In the genomic region with DNA sequence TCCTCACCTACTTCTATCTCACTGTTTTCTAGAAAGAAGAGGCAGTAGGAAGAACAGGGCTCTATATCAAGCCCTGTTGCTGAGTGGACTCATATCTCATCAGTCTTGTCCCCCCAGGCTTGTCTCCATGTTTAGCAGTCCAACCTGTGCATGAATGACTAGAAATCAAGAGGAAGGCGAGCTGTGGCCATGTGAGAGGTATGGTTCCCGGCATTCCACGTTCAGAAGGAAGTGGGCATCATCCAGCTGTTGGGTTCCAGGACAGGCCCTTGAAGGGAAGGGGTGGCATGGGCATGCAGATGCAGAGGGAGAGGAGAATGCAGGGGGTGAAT, we compare ENCODE assay signal across 24 cellular contexts.
"Had no signal": no experiment of that assay in that cellular context is flagged by ENCODE, and none has a peak within 500 bp of the region (broad histone marks: within the 10 kb centered on the region; RNA-seq: fewer than 3 reads in every experiment).

No MANE protein-coding gene starts in this region.

- H3K9me3 ChIP-seq: ascending aorta, mucosa of descending colon, neutrophil had no signal

- H3K36me3 Mint-ChIP-seq: activated naive CD4-positive, alpha-beta T cell treated with anti-CD3 and anti-CD28 coated beads, Interleukin-2, amount 10 ng/mL, durations not matched to agents 7 days and 5 days; activated naive CD8-positive, alpha-beta T cell treated with anti-CD3 and anti-CD28 coated beads, Interleukin-2, amount 10 ng/mL, durations not matched to agents 7 days and 5 days; natural killer cell treated with Interleukin-12 subunit alpha and Interleukin-12 subunit beta and Interleukin-15 and Interleukin-18, amount 100 ng/mL, for 72 hours; T-cell had no signal

- FAIRE-seq: endothelial cell of umbilical vein, kidney had no signal

- H3K27ac ChIP-seq: ascending aorta, brain microvascular endothelial cell, gastroesophageal sphincter, lower lobe of right lung, neutrophil, suprapubic skin, tibial nerve had no signal

- H3K4me1 Mint-ChIP-seq: activated B cell treated with CpG ODN at 0.5 μM for 24 hours; activated naive CD4-positive, alpha-beta T cell treated with anti-CD3 and anti-CD28 coated beads, Interleukin-2, amount 10 ng/mL, durations not matched to agents 7 days and 5 days; activated naive CD8-positive, alpha-beta T cell treated with anti-CD3 and anti-CD28 coated beads, Interleukin-2, amount 10 ng/mL, durations not matched to agents 7 days and 5 days; T-cell had no signal

- H3K27me3 ChIP-seq: ascending aorta, brain microvascular endothelial cell, gastroesophageal sphincter, suprapubic skin, tibial nerve had no signal

- H3K4me3 Mint-ChIP-seq: activated B cell treated with CpG ODN at 0.5 μM for 24 hours; activated CD8-positive, alpha-beta T cell treated with anti-CD3 and anti-CD28 coated beads, Interleukin-2, amount 10 ng/mL, durations not matched to agents 7 days and 5 days; activated naive CD4-positive, alpha-beta T cell treated with anti-CD3 and anti-CD28 coated beads, Interleukin-2, amount 10 ng/mL, durations not matched to agents 7 days and 5 days; activated naive CD8-positive, alpha-beta T cell treated with anti-CD3 and anti-CD28 coated beads, Interleukin-2, amount 10 ng/mL, durations not matched to agents 7 days and 5 days; activated T-cell treated with anti-CD3 and anti-CD28 coated beads, Interleukin-2, amount 50 U/mL, for 24 hours; effector memory CD8-positive, alpha-beta T cell; natural killer cell treated with Interleukin-12 subunit alpha and Interleukin-12 subunit beta and Interleukin-15 and Interleukin-18, amount 100 ng/mL, for 72 hours; T-cell had no signal

- H3K4me1 ChIP-seq: ascending aorta, gastroesophageal sphincter, lower lobe of right lung, suprapubic skin, tibial nerve had no signal

- H3K27ac Mint-ChIP-seq: activated B cell treated with CpG ODN at 0.5 μM for 24 hours; activated CD8-positive, alpha-beta T cell treated with anti-CD3 and anti-CD28 coated beads, Interleukin-2, amount 10 ng/mL, durations not matched to agents 7 days and 5 days; activated naive CD4-positive, alpha-beta T cell treated with anti-CD3 and anti-CD28 coated beads, Interleukin-2, amount 10 ng/mL, durations not matched to agents 7 days and 5 days; activated naive CD8-positive, alpha-beta T cell treated with anti-CD3 and anti-CD28 coated beads, Interleukin-2, amount 10 ng/mL, durations not matched to agents 7 days and 5 days; activated T-cell treated with anti-CD3 and anti-CD28 coated beads, Interleukin-2, amount 50 U/mL, for 24 hours; effector memory CD8-positive, alpha-beta T cell; natural killer cell treated with Interleukin-12 subunit alpha and Interleukin-12 subunit beta and Interleukin-15 and Interleukin-18, amount 100 ng/mL, for 72 hours; progenitor cell of endocrine pancreas; T-cell had no signal

- H3K4me3 ChIP-seq: ascending aorta, gastroesophageal sphincter, lower lobe of right lung, mucosa of descending colon, suprapubic skin, tibial nerve had no signal

- ATAC-seq: activated CD8-positive, alpha-beta T cell treated with anti-CD3 and anti-CD28 coated beads, Interleukin-2, amount 10 ng/mL, durations not matched to agents 7 days and 5 days; effector memory CD8-positive, alpha-beta T cell; gastroesophageal sphincter; T-cell had no signal

- H3K36me3 ChIP-seq: ascending aorta, brain microvascular endothelial cell, gastroesophageal sphincter, lower lobe of right lung, neutrophil, suprapubic skin, tibial nerve had no signal

- DNase-seq: activated B cell treated with CpG ODN at 0.5 μM for 24 hours; activated CD8-positive, alpha-beta T cell treated with anti-CD3 and anti-CD28 coated beads, Interleukin-2, amount 10 ng/mL, durations not matched to agents 7 days and 5 days; activated gamma-delta T cell; brain microvascular endothelial cell; cortex of kidney; effector memory CD8-positive, alpha-beta T cell; hippocampal formation; stimulated activated CD4-positive, alpha-beta T cell treated with anti-CD3 and anti-CD28 coated beads, Interleukin-2, amount 100 ng/mL, for 24 hours; stimulated activated naive CD4-positive, alpha-beta T cell had no signal

- H3K27me3 Mint-ChIP-seq: progenitor cell of endocrine pancreas had no signal
